In genomic region chr18:10524507-10525425, GRCh38 we compare ENCODE assay signal across 8 cellular contexts. TPM values are rescaled to one million over a fixed set of nuclear protein-coding genes. Genes with fewer than 3 reads are reported as not detected.
A peak's percentile ranks its signal among the peaks of the same experiment; 100 is the strongest.
DNase-seq lines count a peak whose midpoint lies in the region; ATAC-seq, FAIRE-seq and TF ChIP-seq lines count a peak whose summit lies in the region.

No MANE protein-coding gene starts in this region.

- peaks cover 44% of the 10 kb centered on the region for H3K4me1 Mint-ChIP-seq in activated naive CD4-positive, alpha-beta T cell treated with anti-CD3 and anti-CD28 coated beads, Interleukin-2, amount 50 U/mL, for 24 hours
- H3K4me1 Mint-ChIP-seq in activated T-helper 1 cell treated with anti-CD3 and anti-CD28 coated beads, Interleukin-12 subunit alpha, Interleukin-12 subunit beta, Interleukin-2, Interleukin-4 antibody, amounts not matched to agents 30 ng/mL and 10 ng/mL and 1 ng/mL, durations not matched to agents 14 hours and 24 hours and 36 hours (ENCODE audit: low read depth): peaks cover 60% of the 10 kb centered on the region

- H3K27ac ChIP-seq in left lung: peak overlapping the region; percentile 94 to 97

- intact Hi-C loops in activated T-helper 1 cell treated with anti-CD3 and anti-CD28 coated beads, Interleukin-12 subunit alpha, Interleukin-12 subunit beta, Interleukin-2, Interleukin-4 antibody, amounts not matched to agents 30 ng/mL and 10 ng/mL and 1 ng/mL, durations not matched to agents 14 hours and 24 hours and 36 hours (cut with micrococcal nuclease): loop anchor here (1.0 to 10.0 kb wide), 9 partner anchors 25 to 1917 kb away; partner anchors contain the start of genes RAB12 and RALBP1
- intact Hi-C loops in left lung (cut with DNase I): loop anchor here in 1 of 2 donors (5.0 kb wide), 1 partner anchor 552 kb away; no protein-coding TSS in a partner anchor

- peaks cover 16 to 46% of the 10 kb centered on the region in 2 donors for H3K4me1 ChIP-seq in left lung

- peak overlapping the region; percentile 60 for H3K27ac Mint-ChIP-seq in activated naive CD4-positive, alpha-beta T cell treated with anti-CD3 and anti-CD28 coated beads, Interleukin-2, amount 50 U/mL, for 24 hours
- peak overlapping the region; percentile 92 for H3K27ac Mint-ChIP-seq in activated T-helper 1 cell treated with anti-CD3 and anti-CD28 coated beads, Interleukin-12 subunit alpha, Interleukin-12 subunit beta, Interleukin-2, Interleukin-4 antibody, amounts not matched to agents 30 ng/mL and 10 ng/mL and 1 ng/mL, durations not matched to agents 14 hours and 24 hours and 36 hours

- no peaks in the 10 kb centered on the region for H3K9me3 Mint-ChIP-seq in activated naive CD4-positive, alpha-beta T cell treated with anti-CD3 and anti-CD28 coated beads, Interleukin-2, amount 50 U/mL, for 24 hours
- H3K9me3 Mint-ChIP-seq in activated T-helper 1 cell treated with anti-CD3 and anti-CD28 coated beads, Interleukin-12 subunit alpha, Interleukin-12 subunit beta, Interleukin-2, Interleukin-4 antibody, amounts not matched to agents 30 ng/mL and 10 ng/mL and 1 ng/mL, durations not matched to agents 14 hours and 24 hours and 36 hours: no peaks in the 10 kb centered on the region

- H3K9me3 ChIP-seq in left lung: no peaks in the 10 kb centered on the region

- H3K4me3 Mint-ChIP-seq in activated naive CD4-positive, alpha-beta T cell treated with anti-CD3 and anti-CD28 coated beads, Interleukin-2, amount 50 U/mL, for 24 hours: peak overlapping the region; percentile 99
- peak overlapping the region; percentile 97 for H3K4me3 Mint-ChIP-seq in activated T-helper 1 cell treated with anti-CD3 and anti-CD28 coated beads, Interleukin-12 subunit alpha, Interleukin-12 subunit beta, Interleukin-2, Interleukin-4 antibody, amounts not matched to agents 30 ng/mL and 10 ng/mL and 1 ng/mL, durations not matched to agents 14 hours and 24 hours and 36 hours

- no peak for FAIRE-seq in urothelium cell line (lab: Jason Lieb, UNC)

- H3K27me3 Mint-ChIP-seq in activated naive CD4-positive, alpha-beta T cell treated with anti-CD3 and anti-CD28 coated beads, Interleukin-2, amount 50 U/mL, for 24 hours: peaks cover 2% of the 10 kb centered on the region
- H3K27me3 Mint-ChIP-seq in activated T-helper 1 cell treated with anti-CD3 and anti-CD28 coated beads, Interleukin-12 subunit alpha, Interleukin-12 subunit beta, Interleukin-2, Interleukin-4 antibody, amounts not matched to agents 30 ng/mL and 10 ng/mL and 1 ng/mL, durations not matched to agents 14 hours and 24 hours and 36 hours (ENCODE audit: insufficient read depth): peaks cover 10% of the 10 kb centered on the region

- peak overlapping the region in 1 of 2 donors; percentile 92 for H3K4me3 ChIP-seq in left lung

- no peak for DNase-seq in activated naive CD4-positive, alpha-beta T cell treated with Interleukin-2 at 50 U/mL for 16 hours
- no peak for DNase-seq in activated T-helper 1 cell treated with anti-CD3 and anti-CD28 coated beads, Interleukin-12 subunit alpha, Interleukin-12 subunit beta, Interleukin-2, Interleukin-4 antibody, amounts not matched to agents 30 ng/mL and 10 ng/mL and 1 ng/mL, durations not matched to agents 14 hours and 24 hours and 36 hours (ENCODE audit: low spot score)
- DNase-seq in left lung (no peak), urothelium cell line (ENCODE audit: low spot score) (peak; percentile 36), cerebellar cortex (ENCODE audit: low spot score) (no peak)

- no peaks in the 10 kb centered on the region for H3K27me3 ChIP-seq in left lung

- H3K36me3 ChIP-seq in left lung: no peaks in the 10 kb centered on the region

- ATAC-seq in left lung (no peak), GM19452 (IDR thresholded peaks at IDR 0.05; ENCODE audit: unreplicated experiment) (no peak), GM21717 (IDR thresholded peaks at IDR 0.05; ENCODE audit: unreplicated experiment) (no peak)

- peaks cover 2% of the 10 kb centered on the region for H3K36me3 Mint-ChIP-seq in activated naive CD4-positive, alpha-beta T cell treated with anti-CD3 and anti-CD28 coated beads, Interleukin-2, amount 50 U/mL, for 24 hours
- peaks cover 10% of the 10 kb centered on the region for H3K36me3 Mint-ChIP-seq in activated T-helper 1 cell treated with anti-CD3 and anti-CD28 coated beads, Interleukin-12 subunit alpha, Interleukin-12 subunit beta, Interleukin-2, Interleukin-4 antibody, amounts not matched to agents 30 ng/mL and 10 ng/mL and 1 ng/mL, durations not matched to agents 14 hours and 24 hours and 36 hours (ENCODE audit: low read depth)

- TF ChIP-seq CTCF in left lung (IDR thresholded peaks at IDR 0.05): no peak

RNA-seq across cellular contexts. Expression of gene NAPG, which starts 1.1 kb away (rescaled TPM):
- total RNA-seq in activated T-helper 1 cell treated with anti-CD3 and anti-CD28 coated beads, Interleukin-12 subunit alpha, Interleukin-12 subunit beta, Interleukin-2, Interleukin-4 antibody, amounts not matched to agents 30 ng/mL and 10 ng/mL and 1 ng/mL, durations not matched to agents 14 hours and 24 hours and 36 hours: 37.4 and 40.3 TPM in 2 replicates
- total RNA-seq in left lung: 10 to 100 TPM; 26.8 to 37.7 TPM
